ENCODE assay signal across 8 cellular contexts in genomic region chr1:161226320-161226711, GRCh38. TPM values are rescaled to one million over a fixed set of nuclear protein-coding genes. Genes with fewer than 3 reads are reported as not detected.
A peak's percentile ranks its signal among the peaks of the same experiment; 100 is the strongest.
DNase-seq lines count a peak whose midpoint lies in the region; ATAC-seq lines count a peak whose summit lies in the region.

No MANE protein-coding gene starts in this region.

- no peaks in the 10 kb centered on the region for H3K27me3 ChIP-seq in iPS DF 6.9 (ENCODE audit: control insufficient read depth, insufficient read depth, low read length)

- peaks cover 29% of the 10 kb centered on the region for H3K4me1 Mint-ChIP-seq in T-helper 1 cell treated with Interleukin-12 subunit alpha and Interleukin-12 subunit beta and Interleukin-4 antibody, amounts not matched to agents 30 μg/mL and 1 μg/mL, for 36 hours (ENCODE audit: low read depth)
- peaks cover 34% of the 10 kb centered on the region for H3K4me1 Mint-ChIP-seq in activated T-cell treated with anti-CD3 and anti-CD28 coated beads, Interleukin-2, amount 50 U/mL, for 72 hours (ENCODE audit: low read depth)
- peaks cover 52% of the 10 kb centered on the region for H3K4me1 Mint-ChIP-seq in stimulated activated naive CD8-positive, alpha-beta T cell treated with anti-CD3 and anti-CD28 coated beads, Interleukin-15, amount 100 ng/mL, for 72 hours

- H3K36me3 Mint-ChIP-seq in T-helper 1 cell treated with Interleukin-12 subunit alpha and Interleukin-12 subunit beta and Interleukin-4 antibody, amounts not matched to agents 30 μg/mL and 1 μg/mL, for 36 hours (ENCODE audit: low read depth): peaks cover 26% of the 10 kb centered on the region
- H3K36me3 Mint-ChIP-seq in activated T-cell treated with anti-CD3 and anti-CD28 coated beads, Interleukin-2, amount 50 U/mL, for 72 hours (ENCODE audit: insufficient read depth in 2 of 2): peaks cover 1% of the 10 kb centered on the region in 2 donors

- H3K9me3 ChIP-seq in iPS DF 6.9 (ENCODE audit: control insufficient read depth, insufficient read depth, low read length): no peaks in the 10 kb centered on the region

- peak overlapping the region; percentile 62; the same call in 1 of the 2 replicates for H3K4me3 ChIP-seq in iPS DF 6.9 (ENCODE audit: low read length)

- H3K27me3 Mint-ChIP-seq in T-helper 1 cell treated with Interleukin-12 subunit alpha and Interleukin-12 subunit beta and Interleukin-4 antibody, amounts not matched to agents 30 μg/mL and 1 μg/mL, for 36 hours (ENCODE audit: low read depth): no peaks in the 10 kb centered on the region
- H3K27me3 Mint-ChIP-seq in activated T-cell treated with anti-CD3 and anti-CD28 coated beads, Interleukin-2, amount 50 U/mL, for 72 hours (ENCODE audit: low read depth): no peaks in the 10 kb centered on the region
- H3K27me3 Mint-ChIP-seq in stimulated activated naive CD8-positive, alpha-beta T cell treated with anti-CD3 and anti-CD28 coated beads, Interleukin-15, amount 100 ng/mL, for 72 hours: no peaks in the 10 kb centered on the region

- H3K27ac Mint-ChIP-seq in T-helper 1 cell treated with Interleukin-12 subunit alpha and Interleukin-12 subunit beta and Interleukin-4 antibody, amounts not matched to agents 30 μg/mL and 1 μg/mL, for 36 hours: peak overlapping the region; percentile 99
- H3K27ac Mint-ChIP-seq in activated T-cell treated with anti-CD3 and anti-CD28 coated beads, Interleukin-2, amount 50 U/mL, for 72 hours: peak overlapping the region; percentile 92
- peak overlapping the region; percentile 99 to 100 for H3K27ac Mint-ChIP-seq in stimulated activated naive CD8-positive, alpha-beta T cell treated with anti-CD3 and anti-CD28 coated beads, Interleukin-15, amount 100 ng/mL, for 72 hours

- no peak for ATAC-seq in activated T-cell treated with anti-CD3 and anti-CD28 coated beads, Interleukin-2, amount 50 U/mL, for 72 hours (replicated peaks in 1 of 2)
- no peak for ATAC-seq in stimulated activated naive CD8-positive, alpha-beta T cell treated with anti-CD3 and anti-CD28 coated beads, Interleukin-15, amount 100 ng/mL, for 72 hours
- no peak for ATAC-seq in HG03135 (IDR thresholded peaks at IDR 0.05; ENCODE audit: unreplicated experiment)

- WGBS in iPS DF 6.9 (ENCODE audit: insufficient coverage, insufficient read length): no CpG with 5 or more reads among the region's 15 CpGs

- no peaks in the 10 kb centered on the region for H3K9me3 Mint-ChIP-seq in T-helper 1 cell treated with Interleukin-12 subunit alpha and Interleukin-12 subunit beta and Interleukin-4 antibody, amounts not matched to agents 30 μg/mL and 1 μg/mL, for 36 hours
- H3K9me3 Mint-ChIP-seq in activated T-cell treated with anti-CD3 and anti-CD28 coated beads, Interleukin-2, amount 50 U/mL, for 72 hours: no peaks in the 10 kb centered on the region
- H3K9me3 Mint-ChIP-seq in stimulated activated naive CD8-positive, alpha-beta T cell treated with anti-CD3 and anti-CD28 coated beads, Interleukin-15, amount 100 ng/mL, for 72 hours: no peaks in the 10 kb centered on the region

- H3K4me3 Mint-ChIP-seq in T-helper 1 cell treated with Interleukin-12 subunit alpha and Interleukin-12 subunit beta and Interleukin-4 antibody, amounts not matched to agents 30 μg/mL and 1 μg/mL, for 36 hours: peak overlapping the region; percentile 98
- H3K4me3 Mint-ChIP-seq in activated T-cell treated with anti-CD3 and anti-CD28 coated beads, Interleukin-2, amount 50 U/mL, for 72 hours: peak overlapping the region; percentile 94 to 100
- peak overlapping the region; percentile 100 for H3K4me3 Mint-ChIP-seq in stimulated activated naive CD8-positive, alpha-beta T cell treated with anti-CD3 and anti-CD28 coated beads, Interleukin-15, amount 100 ng/mL, for 72 hours

- H3K36me3 ChIP-seq in iPS DF 6.9 (ENCODE audit: control insufficient read depth, insufficient read depth, low read length): peaks cover 8% of the 10 kb centered on the region; the same call in 1 of the 2 replicates

- DNase-seq in T-helper 1 cell: no peak
- DNase-seq in activated T-cell treated with anti-CD3 and anti-CD28 coated beads, Interleukin-2, amount 50 U/mL, for 72 hours: no peak
- no peak for DNase-seq in iPS DF 6.9 (ENCODE audit: low read depth, low spot score)
- no peak for DNase-seq in stimulated activated naive CD8-positive, alpha-beta T cell treated with anti-CD3 and anti-CD28 coated beads, Interleukin-15, amount 100 ng/mL, for 72 hours
- no peak for DNase-seq in glomerular visceral epithelial cell (ENCODE audit: extremely low spot score)
- no peak for DNase-seq in hepatic stellate cell (ENCODE audit: low spot score)

- H3K27ac ChIP-seq in iPS DF 6.9 (ENCODE audit: low read length): no peak overlapping the region

- peaks cover 2% of the 10 kb centered on the region; the same call in 1 of the 2 replicates for H3K4me1 ChIP-seq in iPS DF 6.9 (ENCODE audit: control insufficient read depth, insufficient read depth, low read length)

RNA-seq across cellular contexts. Expression of gene TOMM40L, which starts 0.5 kb away (rescaled TPM):
- 10 to 100 TPM; 10.3 to 14.6 TPM for total RNA-seq in activated T-cell treated with anti-CD3 and anti-CD28 coated beads, Interleukin-2, amount 50 U/mL, for 72 hours

RNA-seq across cellular contexts. Expression of gene APOA2, which starts 2.9 kb away (rescaled TPM):
- total RNA-seq in activated T-cell treated with anti-CD3 and anti-CD28 coated beads, Interleukin-2, amount 50 U/mL, for 72 hours: not detected

RNA-seq across cellular contexts. Expression of gene FCER1G, which starts 11.2 kb away (rescaled TPM):
- 1 to 10 TPM; 1.8 to 3.7 TPM for total RNA-seq in activated T-cell treated with anti-CD3 and anti-CD28 coated beads, Interleukin-2, amount 50 U/mL, for 72 hours

RNA-seq across cellular contexts. Expression of gene NR1I3, which starts 11.7 kb away (rescaled TPM):
- total RNA-seq in activated T-cell treated with anti-CD3 and anti-CD28 coated beads, Interleukin-2, amount 50 U/mL, for 72 hours: not detected

RNA-seq across cellular contexts. Expression of gene NDUFS2, which starts 24.1 kb away (rescaled TPM):
- total RNA-seq in activated T-cell treated with anti-CD3 and anti-CD28 coated beads, Interleukin-2, amount 50 U/mL, for 72 hours: 100 to 1,000 TPM; 108 to 114 TPM
